In the genomic region with DNA sequence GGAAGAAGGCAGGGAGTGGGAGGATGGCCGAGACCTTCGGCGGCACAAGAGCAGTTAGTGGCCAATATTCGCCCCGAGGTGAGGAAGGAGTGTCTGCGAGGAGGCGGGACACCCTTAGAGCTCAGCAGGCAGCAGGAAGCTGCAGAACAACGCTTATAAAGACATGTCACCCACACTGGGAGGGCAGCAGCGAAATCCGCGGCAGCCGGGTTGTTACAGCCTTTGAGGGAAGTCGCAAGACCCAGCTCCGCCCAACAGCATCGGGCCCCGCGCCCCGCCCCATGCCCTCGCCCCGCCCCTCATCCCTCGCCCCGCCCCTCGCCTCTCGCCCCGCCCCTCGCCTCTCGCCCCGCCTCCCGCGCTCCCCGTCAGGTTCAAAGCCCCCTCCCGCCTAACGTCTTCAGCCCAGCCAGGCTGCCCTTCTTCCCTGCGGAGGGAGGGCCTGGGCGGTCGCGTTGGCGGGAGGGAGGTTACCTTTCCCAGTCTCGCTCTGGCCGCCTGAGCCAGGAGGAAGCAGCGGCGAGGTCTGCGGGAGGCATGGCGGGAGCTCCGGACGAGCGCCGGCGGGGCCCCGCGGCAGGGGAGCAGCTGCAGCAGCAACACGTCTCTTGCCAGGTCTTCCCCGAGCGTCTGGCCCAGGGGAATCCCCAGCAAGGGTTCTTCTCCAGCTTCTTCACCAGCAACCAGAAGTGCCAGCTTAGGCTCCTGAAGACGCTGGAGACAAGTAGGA, we compare ENCODE assay signal across 1 cellular context.
TF ChIP-seq lines count a peak whose summit lies in the region.

A gene with protein sequence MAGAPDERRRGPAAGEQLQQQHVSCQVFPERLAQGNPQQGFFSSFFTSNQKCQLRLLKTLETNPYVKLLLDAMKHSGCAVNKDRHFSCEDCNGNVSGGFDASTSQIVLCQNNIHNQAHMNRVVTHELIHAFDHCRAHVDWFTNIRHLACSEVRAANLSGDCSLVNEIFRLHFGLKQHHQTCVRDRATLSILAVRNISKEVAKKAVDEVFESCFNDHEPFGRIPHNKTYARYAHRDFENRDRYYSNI (plus strand): TSS at position 403 of the 730 bp plus-strand sequence. CDS start 135 bp downstream, at position 538.

TF ChIP-seq in A549, 52 proteins besides CTCF, POLR2A, EP300 and RAD21 (continued from another document):
- TF ChIP-seq, protein P1, sequence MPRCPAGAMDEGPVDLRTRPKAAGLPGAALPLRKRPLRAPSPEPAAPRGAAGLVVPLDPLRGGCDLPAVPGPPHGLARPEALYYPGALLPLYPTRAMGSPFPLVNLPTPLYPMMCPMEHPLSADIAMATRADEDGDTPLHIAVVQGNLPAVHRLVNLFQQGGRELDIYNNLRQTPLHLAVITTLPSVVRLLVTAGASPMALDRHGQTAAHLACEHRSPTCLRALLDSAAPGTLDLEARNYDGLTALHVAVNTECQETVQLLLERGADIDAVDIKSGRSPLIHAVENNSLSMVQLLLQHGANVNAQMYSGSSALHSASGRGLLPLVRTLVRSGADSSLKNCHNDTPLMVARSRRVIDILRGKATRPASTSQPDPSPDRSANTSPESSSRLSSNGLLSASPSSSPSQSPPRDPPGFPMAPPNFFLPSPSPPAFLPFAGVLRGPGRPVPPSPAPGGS (IDR thresholded peaks at IDR 0.05): peak; percentile 62; the same call in 1 of the 3 replicates
- TF ChIP-seq CBX2 (IDR thresholded peaks at IDR 0.05; ENCODE audit: borderline replicate concordance, low read depth): no peak
